In genomic region chr11:58316142-58316541, GRCh38 we compare ENCODE assay signal across 23 cellular contexts. TPM values are rescaled to one million over a fixed set of nuclear protein-coding genes. Genes with fewer than 3 reads are reported as not detected.
DNase-seq lines count a peak whose midpoint lies in the region; ATAC-seq and TF ChIP-seq lines count a peak whose summit lies in the region.
"Had no signal": no experiment of that assay in that cellular context is flagged by ENCODE, and none has a peak within 500 bp of the region (broad histone marks: within the 10 kb centered on the region; RNA-seq: fewer than 3 reads in every experiment).

No MANE protein-coding gene starts in this region.

- peak overlapping the region; percentile 96; the same call in 1 of the 2 replicates for H3K23ac ChIP-seq in IMR-90 (ENCODE audit: low read depth, low read length)

- peak overlapping the region; percentile 87 to 98 for H4K8ac ChIP-seq in IMR-90 (ENCODE audit: low read depth in 2 of 2, low read length in 2 of 2)

- H3K79me1 ChIP-seq in IMR-90 (ENCODE audit: low read depth in 1 of 2, low read length in 2 of 2): no peaks in the 10 kb centered on the region

- peak overlapping the region; percentile 99 for H2BK20ac ChIP-seq in IMR-90 (ENCODE audit: low read depth, low read length)

- peak overlapping the region; percentile 98 for H3K27ac ChIP-seq in IMR-90 (ENCODE audit: insufficient read depth, low read length)
- H3K27ac ChIP-seq in CD8-positive, alpha-beta memory T cell (ENCODE audit: low read depth, low read length): no peak overlapping the region
- H3K27ac ChIP-seq: heart right ventricle, suprapubic skin, WERI-Rb-1 had no signal

- H3K4me1 ChIP-seq in IMR-90 (ENCODE audit: control insufficient read depth, insufficient read depth, low read length): peaks cover 13% of the 10 kb centered on the region
- no peaks in the 10 kb centered on the region for H3K4me1 ChIP-seq in CD8-positive, alpha-beta memory T cell (ENCODE audit: insufficient read depth, low read length)
- H3K4me1 ChIP-seq: heart right ventricle, suprapubic skin had no signal

- CTCF ChIA-PET in IMR-90 (lab: Yijun Ruan, JAX): no interaction called here
- CTCF ChIA-PET in CD8-positive, alpha-beta memory T cell (lab: Charles Lee): no interaction called here

- dilution Hi-C loops in IMR-90 (cut with HindIII; ENCODE audit: low sequenced_read_pairs, unreplicated experiment): no loop called here

- H3K27me3 Mint-ChIP-seq in CD8-positive, alpha-beta memory T cell: peaks cover 20 to 33% of the 10 kb centered on the region in 2 donors
- no peaks in the 10 kb centered on the region for H3K27me3 Mint-ChIP-seq in glutamatergic neuron (ENCODE audit: unreplicated experiment)

- H2BK15ac ChIP-seq in IMR-90 (ENCODE audit: low read depth, low read length): peak overlapping the region; percentile 84; the same call in 2 of the 3 replicates

- no CpG with 5 or more reads among the region's 2 CpGs for WGBS in IMR-90 (ENCODE audit: extremely low coverage in 2 of 2, insufficient read length in 1 of 2), 2 experiments

- H3K14ac ChIP-seq in IMR-90 (replicated peaks; ENCODE audit: low read depth, low read length): peak overlapping the region; percentile 96

- no peak overlapping the region for H3K4me3 Mint-ChIP-seq in CD8-positive, alpha-beta memory T cell
- no peak overlapping the region for H3K4me3 Mint-ChIP-seq in glutamatergic neuron (ENCODE audit: unreplicated experiment)
- H3K4me3 Mint-ChIP-seq: activated CD8-positive, alpha-beta T cell treated with anti-CD3 and anti-CD28 coated beads, Interleukin-2, amount 10 ng/mL, durations not matched to agents 7 days and 5 days; T-cell had no signal

- H3K27ac Mint-ChIP-seq in CD8-positive, alpha-beta memory T cell: no peak overlapping the region
- H3K27ac Mint-ChIP-seq in glutamatergic neuron (ENCODE audit: unreplicated experiment): no peak overlapping the region
- H3K27ac Mint-ChIP-seq: activated CD8-positive, alpha-beta T cell treated with anti-CD3 and anti-CD28 coated beads, Interleukin-2, amount 10 ng/mL, durations not matched to agents 7 days and 5 days; T-cell had no signal

- TF ChIP-seq POLR2A in IMR-90 (IDR thresholded peaks at IDR 0.05; ENCODE audit: low read depth, low read length): no peak

- H3K4me1 Mint-ChIP-seq in CD8-positive, alpha-beta memory T cell: no peaks in the 10 kb centered on the region
- H3K4me1 Mint-ChIP-seq in glutamatergic neuron (ENCODE audit: low read depth, unreplicated experiment): no peaks in the 10 kb centered on the region
- H3K4me1 Mint-ChIP-seq: T-cell had no signal

- TF ChIP-seq CTCF in IMR-90 (conservative IDR thresholded peaks at IDR 0.05; ENCODE audit: low read depth, low read length) (no peak), astrocyte of the spinal cord (IDR thresholded peaks at IDR 0.05; ENCODE audit: low read depth, low read length) (no peak), glutamatergic neuron (IDR thresholded peaks at IDR 0.05; ENCODE audit: partially characterized antibody, unreplicated experiment) (no peak)

- peak overlapping the region; percentile 91; the same call in 1 of the 2 replicates for H3K4ac ChIP-seq in IMR-90 (ENCODE audit: low read depth, low read length)

- H3K56ac ChIP-seq in IMR-90 (ENCODE audit: extremely low read depth, insufficient read depth, low read length): peak overlapping the region; percentile 62

- H2AK9ac ChIP-seq in IMR-90 (replicated peaks; ENCODE audit: low read depth, low read length, poor library complexity): no peak overlapping the region

- H3K36me3 ChIP-seq in IMR-90 (ENCODE audit: control insufficient read depth, insufficient read depth, low read length): no peaks in the 10 kb centered on the region
- H3K36me3 ChIP-seq in CD8-positive, alpha-beta memory T cell (ENCODE audit: insufficient read depth, low read length): no peaks in the 10 kb centered on the region
- H3K36me3 ChIP-seq: heart right ventricle, suprapubic skin, WERI-Rb-1 had no signal

- in situ Hi-C loops in IMR-90 (cut with MboI; ENCODE audit: low sequenced_read_pairs) (no loop called here), astrocyte of the spinal cord (cut with HindIII; ENCODE audit: low sequenced_read_pairs) (no loop called here)

- no peak overlapping the region for H3K4me2 ChIP-seq in IMR-90 (ENCODE audit: low read depth, low read length)

- DNase-seq in EH (ENCODE audit: low read depth) (peak; percentile 77), IMR-90 (peak; percentile 80), astrocyte of the spinal cord (ENCODE audit: low read depth, low spot score) (peak; percentile 28), iris pigment epithelial cell (ENCODE audit: low read depth) (peak; percentile 77), DMS153 (lab: John Stamatoyannopoulos, UW) (no peak), NCI-H748 (lab: John Stamatoyannopoulos, UW; ENCODE audit: unreplicated experiment) (no peak), glutamatergic neuron (no peak)
- no peak for DNase-seq in CD8-positive, alpha-beta memory T cell
- DNase-seq: activated CD8-positive, alpha-beta T cell treated with anti-CD3 and anti-CD28 coated beads, Interleukin-2, amount 10 ng/mL, durations not matched to agents 7 days and 5 days; COR-L47; GDM1; heart right ventricle; mucosa of descending colon; MV-4-11; NCI-H2107; occipital lobe; stimulated activated CD4-positive, alpha-beta T cell treated with anti-CD3 and anti-CD28 coated beads, Interleukin-2, amount 100 ng/mL, for 48 hours; T-cell; WERI-Rb-1 had no signal

- no peaks in the 10 kb centered on the region for H4K20me1 ChIP-seq in IMR-90 (ENCODE audit: insufficient read depth, low read length)

- H3K4me3 ChIP-seq in IMR-90 (ENCODE audit: insufficient read depth, low read depth, low read length): no peak overlapping the region
- H3K4me3 ChIP-seq in astrocyte of the spinal cord (ENCODE audit: low read depth, low read length): no peak overlapping the region
- no peak overlapping the region for H3K4me3 ChIP-seq in CD8-positive, alpha-beta memory T cell (ENCODE audit: low read length)
- H3K4me3 ChIP-seq: heart right ventricle, mucosa of descending colon, suprapubic skin had no signal

- peaks cover 0 to 7% (median 0%) of the 10 kb centered on the region in 5 donors for H3K9me3 Mint-ChIP-seq in CD8-positive, alpha-beta memory T cell
- H3K9me3 Mint-ChIP-seq in glutamatergic neuron (ENCODE audit: unreplicated experiment): peaks cover 2% of the 10 kb centered on the region

- peak overlapping the region; percentile 99 for H2BK5ac ChIP-seq in IMR-90 (ENCODE audit: low read depth, low read length, poor library complexity, severe bottlenecking)

- peak; percentile 43 for ATAC-seq in IMR-90 (ENCODE audit: low read depth)
- ATAC-seq: activated CD8-positive, alpha-beta T cell treated with anti-CD3 and anti-CD28 coated beads, Interleukin-2, amount 10 ng/mL, durations not matched to agents 7 days and 5 days; heart right ventricle; HepG2; mucosa of descending colon; T-cell had no signal

- intact Hi-C loops in IMR-90 (cut with micrococcal nuclease): loop anchor here (5.0 to 10.0 kb wide), 4 partner anchors 76 to 649 kb away; partner anchors contain the start of gene ZDHHC5

- no peaks in the 10 kb centered on the region for H3K27me3 ChIP-seq in IMR-90 (ENCODE audit: control insufficient read depth, insufficient read depth, low read length)
- H3K27me3 ChIP-seq in CD8-positive, alpha-beta memory T cell (ENCODE audit: insufficient read depth, low read length, poor library complexity, severe bottlenecking): no peaks in the 10 kb centered on the region
- H3K27me3 ChIP-seq: heart right ventricle, suprapubic skin had no signal

- peaks cover 2% of the 10 kb centered on the region; the same call in 1 of the 2 replicates for H3K9me1 ChIP-seq in IMR-90 (ENCODE audit: insufficient read depth, low read length)

- no TSS peak for BruUV-seq in IMR-90 (replicated peaks; lab: Mats Ljungman, UMichigan)

- TF ChIP-seq RAD21 in IMR-90 (IDR thresholded peaks at IDR 0.05; ENCODE audit: low read length): no peak

- POLR2A ChIA-PET in IMR-90 (lab: Charles Lee; ENCODE audit: unreplicated experiment): interaction anchor here (0.6 to 0.8 kb wide), 2 partner anchors 19 to 551 kb away, joined by 3 to 6 read pairs; no protein-coding TSS in a partner anchor
- POLR2A ChIA-PET in CD8-positive, alpha-beta memory T cell (lab: Charles Lee): no interaction called here

- H2AK5ac ChIP-seq in IMR-90 (ENCODE audit: low read depth, low read length): peak overlapping the region; percentile 88; the same call in 1 of the 2 replicates

- H3K18ac ChIP-seq in IMR-90 (ENCODE audit: low read depth, low read length): peak overlapping the region; percentile 96

- peak overlapping the region; percentile 19; the same call in 1 of the 2 replicates for H3K9ac ChIP-seq in IMR-90 (ENCODE audit: low read depth, low read length)

- H4K91ac ChIP-seq in IMR-90 (ENCODE audit: insufficient read depth, low read depth, low read length): peak overlapping the region; percentile 95

- H3K9me3 ChIP-seq in IMR-90 (ENCODE audit: control insufficient read depth, insufficient read depth, low read length): peaks cover 3% of the 10 kb centered on the region
- no peaks in the 10 kb centered on the region for H3K9me3 ChIP-seq in CD8-positive, alpha-beta memory T cell (ENCODE audit: low read length)
- H3K9me3 ChIP-seq: heart right ventricle, mucosa of descending colon, suprapubic skin had no signal

- H3K36me3 Mint-ChIP-seq in CD8-positive, alpha-beta memory T cell: no peaks in the 10 kb centered on the region
- H3K36me3 Mint-ChIP-seq in glutamatergic neuron (ENCODE audit: unreplicated experiment): no peaks in the 10 kb centered on the region
- H3K36me3 Mint-ChIP-seq: T-cell had no signal

- peak overlapping the region; percentile 99 for H2BK120ac ChIP-seq in IMR-90 (ENCODE audit: low read depth, low read length)

- peak overlapping the region; percentile 90 for H4K5ac ChIP-seq in IMR-90 (ENCODE audit: low read depth, low read length)

- H2AFZ ChIP-seq in IMR-90 (replicated peaks; ENCODE audit: low read length, poor library complexity): no peak overlapping the region

TF ChIP-seq in IMR-90, 13 proteins besides CTCF, POLR2A, EP300 and RAD21 (continues in another document):
- TF ChIP-seq MXI1 (IDR thresholded peaks at IDR 0.05; ENCODE audit: borderline replicate concordance, low read depth, low read length): no peak
- TF ChIP-seq FOS (IDR thresholded peaks at IDR 0.05; ENCODE audit: low read depth, low read length): peak; percentile 55; the same call in 1 of the 2 replicates
- TF ChIP-seq MAFK (IDR thresholded peaks at IDR 0.05; ENCODE audit: low read depth, low read length): peak; percentile 65

RNA-seq across cellular contexts. Expression of gene OR5B17, which starts 42.7 kb away (rescaled TPM):
- total RNA-seq in IMR-90 (2012; rRNA removed) (not detected in 2 replicates), glutamatergic neuron (ENCODE audit: unreplicated experiment) (not detected)
- polyA plus RNA-seq in IMR-90 (2012; rRNA removed): not detected in 2 replicates
- not detected in 2 replicates for polyA plus RNA-seq in IMR-90 (2012; cell fraction: cytosol; rRNA removed)
- not detected in 2 replicates for polyA plus RNA-seq in IMR-90 (2012; cell fraction: nucleus; rRNA removed; ENCODE audit: low replicate concordance)
- total RNA-seq in CD8-positive, alpha-beta memory T cell: not detected
- polyA plus RNA-seq in CD8-positive, alpha-beta memory T cell: not detected
- total RNA-seq: activated CD8-positive, alpha-beta T cell treated with anti-CD3 and anti-CD28 coated beads, Interleukin-2, amount 10 ng/mL, durations not matched to agents 7 days and 5 days; chondrocyte; heart right ventricle; HepG2; mucosa of descending colon; occipital lobe; suprapubic skin; T-cell had no signal
- polyA plus RNA-seq: AG04450, heart right ventricle, HepG2 had no signal

RNA-seq across cellular contexts. Expression of gene OR10W1, which starts 48.1 kb away (rescaled TPM):
- total RNA-seq in IMR-90 (2012; rRNA removed) (not detected in 2 replicates), glutamatergic neuron (ENCODE audit: unreplicated experiment) (not detected)
- not detected in 2 replicates for polyA plus RNA-seq in IMR-90 (2012; rRNA removed)
- polyA plus RNA-seq in IMR-90 (2012; cell fraction: cytosol; rRNA removed): not detected in 2 replicates
- 0.05 TPM in 1 of 2 replicates, not detected in the other for polyA plus RNA-seq in IMR-90 (2012; cell fraction: nucleus; rRNA removed; ENCODE audit: low replicate concordance)
- not detected for total RNA-seq in CD8-positive, alpha-beta memory T cell
- polyA plus RNA-seq in CD8-positive, alpha-beta memory T cell: not detected
- total RNA-seq: activated CD8-positive, alpha-beta T cell treated with anti-CD3 and anti-CD28 coated beads, Interleukin-2, amount 10 ng/mL, durations not matched to agents 7 days and 5 days; chondrocyte; heart right ventricle; HepG2; mucosa of descending colon; occipital lobe; suprapubic skin; T-cell had no signal
- polyA plus RNA-seq: AG04450, heart right ventricle, HepG2 had no signal

Comparison
In these comparisons a context has a peak if more than half of its experiments do, and no peak if none do; other contexts are left out.
1. DNase-seq: peak in EH (single experiment), IMR-90 (single experiment), astrocyte of the spinal cord (single experiment) and iris pigment epithelial cell (single experiment); none in CD8-positive, alpha-beta memory T cell (0 of 5), DMS153 (single experiment), NCI-H748 (single experiment) and glutamatergic neuron (single experiment).